In the genomic region with DNA sequence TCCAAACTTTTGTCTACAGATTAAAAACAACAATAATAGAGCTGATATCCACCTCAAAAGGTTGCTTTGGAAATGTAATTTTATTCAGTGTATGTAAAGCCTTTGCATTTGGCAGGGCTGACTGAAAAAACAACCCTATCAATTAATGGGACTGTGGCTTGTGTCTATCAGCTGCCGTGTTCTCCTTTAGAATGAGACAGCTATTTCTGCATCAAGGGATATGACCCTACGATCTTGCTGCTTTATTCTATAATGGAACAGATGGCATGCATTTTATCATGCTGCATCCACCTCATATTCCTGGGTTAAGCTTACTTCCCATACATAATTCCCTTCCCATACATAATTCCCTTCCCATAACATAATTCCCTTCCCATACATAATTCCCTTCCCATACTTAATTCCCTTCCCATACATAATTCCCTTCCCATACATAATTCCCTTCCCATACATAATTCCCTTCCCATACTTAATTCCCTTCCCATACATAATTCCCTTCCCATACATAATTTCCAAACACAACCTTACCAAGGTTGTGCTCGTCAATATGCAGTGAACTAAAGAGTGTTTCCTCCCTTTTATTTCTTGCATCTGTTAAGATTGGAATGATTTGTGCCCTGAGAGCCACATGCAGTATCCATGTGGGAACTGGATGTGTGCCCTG, we compare ENCODE assay signal across 23 cellular contexts. TPM values are rescaled to one million over a fixed set of nuclear protein-coding genes. Genes with fewer than 3 reads are reported as not detected.
DNase-seq lines count a peak whose midpoint lies in the region; ATAC-seq and TF ChIP-seq lines count a peak whose summit lies in the region.
"Had no signal": no experiment of that assay in that cellular context is flagged by ENCODE, and none has a peak within 500 bp of the region (broad histone marks: within the 10 kb centered on the region; RNA-seq: fewer than 3 reads in every experiment).

No MANE protein-coding gene starts in this region.

- ATAC-seq in CD4-positive, alpha-beta T cell (ENCODE audit: poor library complexity), result no peak
- ATAC-seq in memory B cell (ENCODE audit: low read depth), result no peak
- no peak for ATAC-seq in HG02571 (IDR thresholded peaks at IDR 0.05; ENCODE audit: unreplicated experiment)
- ATAC-seq in GM18861 (IDR thresholded peaks at IDR 0.05; ENCODE audit: unreplicated experiment), result no peak
- ATAC-seq in activated T-cell treated with anti-CD3 and anti-CD28 coated beads, Interleukin-2, amount 50 U/mL, for 4 hours, result no peak
- ATAC-seq: heart right ventricle, left colon, sciatic nerve, upper lobe of right lung had no signal

- peak overlapping the region; percentile 90 for H3K27ac Mint-ChIP-seq in CD4-positive, alpha-beta T cell
- H3K27ac Mint-ChIP-seq in memory B cell, result peak overlapping the region; percentile 59
- H3K27ac Mint-ChIP-seq: activated CD4-positive, alpha-beta T cell treated with anti-CD3 and anti-CD28 coated beads, Interleukin-2, amount 10 ng/mL, durations not matched to agents 7 days and 5 days had no signal

- no peaks in the 10 kb centered on the region for H3K27me3 Mint-ChIP-seq in CD4-positive, alpha-beta T cell
- H3K27me3 Mint-ChIP-seq in memory B cell, result no peaks in the 10 kb centered on the region
- no peaks in the 10 kb centered on the region for H3K27me3 Mint-ChIP-seq in activated T-cell treated with anti-CD3 and anti-CD28 coated beads, Interleukin-2, amount 50 U/mL, for 4 hours (ENCODE audit: low read depth)
- H3K27me3 Mint-ChIP-seq: activated CD4-positive, alpha-beta T cell treated with anti-CD3 and anti-CD28 coated beads, Interleukin-2, amount 10 ng/mL, durations not matched to agents 7 days and 5 days had no signal

- intact Hi-C loops in CD4-positive, alpha-beta T cell (cut with DNase I, micrococcal nuclease), result no loop called here

- POLR2A ChIA-PET in CD4-positive, alpha-beta T cell (lab: Charles Lee), result interaction anchor here (0.7 to 6.4 kb wide), 2 partner anchors 45 to 1087 kb away, joined by 3 to 168 read pairs; no protein-coding TSS in a partner anchor

- no peak for TF ChIP-seq CTCF in CD4-positive, alpha-beta T cell (IDR thresholded peaks at IDR 0.05)

- no peak overlapping the region for H3K27ac ChIP-seq in CD4-positive, alpha-beta T cell (ENCODE audit: low read depth, low read length)
- H3K27ac ChIP-seq: HL-60, SJCRH30, upper lobe of right lung, VCaP had no signal

- H3K27me3 ChIP-seq in CD4-positive, alpha-beta T cell (ENCODE audit: control insufficient read depth, insufficient read depth, low read length), result no peaks in the 10 kb centered on the region
- H3K27me3 ChIP-seq: BE2C, heart right ventricle, SJCRH30, upper lobe of right lung had no signal

- DNase-seq in NCI-H82 (lab: John Stamatoyannopoulos, UW) (peak; percentile 11), NCI-H82 treated with DMSO at 0.1 percent for 48 hours (lab: John Stamatoyannopoulos, UW; ENCODE audit: unreplicated experiment) (no peak), OCI-M1 (lab: John Stamatoyannopoulos, UW) (peak; percentile 18), memory B cell (ENCODE audit: low spot score in 2 of 2) (no peak)
- no peak for DNase-seq in CD4-positive, alpha-beta T cell
- DNase-seq in activated T-cell treated with anti-CD3 and anti-CD28 coated beads, Interleukin-2, amount 50 U/mL, for 4 hours, result no peak
- DNase-seq: activated CD4-positive, alpha-beta T cell treated with anti-CD3 and anti-CD28 coated beads, Interleukin-2, amount 10 ng/mL, durations not matched to agents 7 days and 5 days; activated gamma-delta T cell treated with Interleukin-2 at 50 U/mL for 16 hours; aorta; BE2C; H7; heart right ventricle; left colon; MM.1S; NCI-H1436; NCI-H774; SJCRH30; upper lobe of right lung had no signal

- peaks cover 45% of the 10 kb centered on the region for H3K4me1 Mint-ChIP-seq in CD4-positive, alpha-beta T cell (ENCODE audit: low read depth)
- H3K4me1 Mint-ChIP-seq in memory B cell, result peaks cover 51% of the 10 kb centered on the region
- H3K4me1 Mint-ChIP-seq in activated T-cell treated with anti-CD3 and anti-CD28 coated beads, Interleukin-2, amount 50 U/mL, for 4 hours (ENCODE audit: low read depth), result peaks cover 40% of the 10 kb centered on the region

- H3K4me3 Mint-ChIP-seq in CD4-positive, alpha-beta T cell, result peak overlapping the region; percentile 31
- H3K4me3 Mint-ChIP-seq in memory B cell, result peak overlapping the region; percentile 9
- H3K4me3 Mint-ChIP-seq in activated T-cell treated with anti-CD3 and anti-CD28 coated beads, Interleukin-2, amount 50 U/mL, for 4 hours, result no peak overlapping the region
- H3K4me3 Mint-ChIP-seq: activated CD4-positive, alpha-beta T cell treated with anti-CD3 and anti-CD28 coated beads, Interleukin-2, amount 10 ng/mL, durations not matched to agents 7 days and 5 days had no signal

- no peaks in the 10 kb centered on the region for H3K9me3 Mint-ChIP-seq in CD4-positive, alpha-beta T cell
- no peaks in the 10 kb centered on the region for H3K9me3 Mint-ChIP-seq in memory B cell
- H3K9me3 Mint-ChIP-seq in activated T-cell treated with anti-CD3 and anti-CD28 coated beads, Interleukin-2, amount 50 U/mL, for 4 hours, result no peaks in the 10 kb centered on the region

- CTCF ChIA-PET in CD4-positive, alpha-beta T cell (lab: Charles Lee), result interaction anchor here (0.6 to 1.2 kb wide), 2 partner anchors 12 to 100 kb away, joined by 3 read pairs; no protein-coding TSS in a partner anchor

- no peaks in the 10 kb centered on the region for H3K9me3 ChIP-seq in CD4-positive, alpha-beta T cell (ENCODE audit: control insufficient read depth, low read length)
- H3K9me3 ChIP-seq: BE2C, heart right ventricle, SJCRH30, upper lobe of right lung had no signal

- peaks cover 5% of the 10 kb centered on the region for H3K36me3 Mint-ChIP-seq in CD4-positive, alpha-beta T cell (ENCODE audit: low read depth)
- H3K36me3 Mint-ChIP-seq in memory B cell, result peaks cover 15% of the 10 kb centered on the region
- peaks cover 17% of the 10 kb centered on the region for H3K36me3 Mint-ChIP-seq in activated T-cell treated with anti-CD3 and anti-CD28 coated beads, Interleukin-2, amount 50 U/mL, for 4 hours (ENCODE audit: insufficient read depth)

RNA-seq across cellular contexts. Expression of gene SERPINB6, which starts 26.8 kb away (rescaled TPM):
- total RNA-seq in CD4-positive, alpha-beta T cell, result 10 to 100 TPM; 11.0 to 11.9 TPM
- total RNA-seq in activated T-cell treated with anti-CD3 and anti-CD28 coated beads, Interleukin-2, amount 50 U/mL, for 4 hours, result 10 to 100 TPM; 14.9 to 15.9 (median 15.3) TPM

RNA-seq across cellular contexts. Expression of gene SERPINB9, which starts 41.4 kb away (rescaled TPM):
- 10 to 100 TPM; 25.8 to 27.4 TPM for total RNA-seq in CD4-positive, alpha-beta T cell
- total RNA-seq in activated T-cell treated with anti-CD3 and anti-CD28 coated beads, Interleukin-2, amount 50 U/mL, for 4 hours, result 10 to 100 TPM; 41.0 to 48.0 (median 42.4) TPM

RNA-seq across cellular contexts. Expression of gene NQO2, which starts 55.2 kb away (rescaled TPM):
- total RNA-seq in CD4-positive, alpha-beta T cell, result 1 to 10 TPM; 6.7 to 7.7 TPM
- total RNA-seq in activated T-cell treated with anti-CD3 and anti-CD28 coated beads, Interleukin-2, amount 50 U/mL, for 4 hours, result 10 to 100 TPM; 35.5 to 41.8 (median 38.4) TPM

Comparison
In these comparisons a context has a peak if more than half of its experiments do, and no peak if none do; other contexts are left out.
1. DNase-seq: peak in NCI-H82 (single experiment) and OCI-M1 (single experiment); none in NCI-H82 treated with DMSO at 0.1 percent for 48 hours (single experiment), CD4-positive, alpha-beta T cell (0 of 10), memory B cell (0 of 2) and activated T-cell treated with anti-CD3 and anti-CD28 coated beads, Interleukin-2, amount 50 U/mL, for 4 hours (single experiment).
2. RNA of gene NQO2, which starts 55.2 kb away (total RNA-seq): 35.5 to 41.8 TPM in activated T-cell treated with anti-CD3 and anti-CD28 coated beads, Interleukin-2, amount 50 U/mL, for 4 hours; 6.7 to 7.7 TPM in CD4-positive, alpha-beta T cell; every median in the first group is over 4 times any median in the second.